12 cellular contexts compared by ENCODE assay signal in the genomic region with DNA sequence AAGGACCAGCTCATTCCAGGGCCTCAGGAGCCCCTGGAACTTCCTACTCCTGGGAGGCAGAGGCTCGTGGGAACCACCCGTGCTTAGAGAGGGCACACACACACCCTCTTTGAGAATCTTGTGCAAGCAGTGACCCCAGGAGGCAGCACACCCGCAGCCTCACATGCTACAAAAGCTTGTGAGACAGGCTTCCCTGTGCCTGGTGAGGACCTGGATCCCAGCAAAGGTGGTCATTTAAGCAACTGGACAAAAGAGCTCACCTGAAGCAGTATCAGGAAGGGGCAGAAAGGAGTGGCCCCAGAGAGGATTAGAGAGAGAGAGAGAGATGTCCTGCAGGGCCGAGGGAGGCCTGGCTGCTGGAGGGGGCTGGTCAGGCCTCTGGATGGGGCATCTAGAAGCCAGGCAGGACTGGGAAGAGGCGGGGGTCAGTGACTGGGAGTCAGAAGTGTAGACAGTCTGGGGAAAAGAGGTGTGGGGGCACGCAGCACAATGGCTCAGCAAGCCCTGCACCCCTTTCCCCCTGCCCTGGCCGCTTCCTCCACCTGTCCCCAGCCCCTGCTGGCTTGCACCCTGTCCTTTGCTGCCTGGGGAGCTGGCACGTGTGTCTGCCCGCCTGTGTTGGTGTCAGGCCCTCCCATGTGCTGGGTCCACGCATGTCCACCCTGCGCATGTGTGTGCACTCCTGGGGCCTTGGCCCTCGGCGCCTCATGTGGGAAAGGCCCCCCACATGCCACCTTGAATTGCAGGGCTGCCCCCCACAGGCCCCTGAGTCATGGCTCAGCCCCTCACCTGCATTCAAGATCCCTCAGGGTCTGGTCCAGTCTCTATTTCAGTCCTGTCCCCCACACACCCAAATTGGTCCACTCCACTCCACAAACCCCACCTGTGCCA. TPM values are rescaled to one million over a fixed set of nuclear protein-coding genes. Genes with fewer than 3 reads are reported as not detected.
DNase-seq lines count a peak whose midpoint lies in the region; ATAC-seq, FAIRE-seq and TF ChIP-seq lines count a peak whose summit lies in the region.
"Had no signal": no experiment of that assay in that cellular context is flagged by ENCODE, and none has a peak within 500 bp of the region (broad histone marks: within the 10 kb centered on the region; RNA-seq: fewer than 3 reads in every experiment).

No MANE protein-coding gene starts in this region.

- TF ChIP-seq CTCF in K562 (IDR thresholded peaks at IDR 0.05 in 2 of 3, conservative IDR thresholded peaks at IDR 0.05 in 1 of 3; ENCODE audit: insufficient read depth in 2 of 3, low read depth in 1 of 3, low read length in 3 of 3): no peak

- no peak overlapping the region for H3K4me2 ChIP-seq in K562 (ENCODE audit: insufficient read depth, low read length)

- peaks cover 19 to 50% (median 43%) of the 10 kb centered on the region in 3 donors for H3K4me1 Mint-ChIP-seq in naive B cell

- no TSS peak for BruUV-seq in K562 (replicated peaks; lab: Mats Ljungman, UMichigan)

- H3K4me3 ChIP-seq in K562: no peak overlapping the region
- no peak overlapping the region for H3K4me3 ChIP-seq in aorta (ENCODE audit: low read length in 2 of 2)
- H3K4me3 ChIP-seq: esophagus squamous epithelium had no signal

- H3K27me3 Mint-ChIP-seq in naive B cell: no peaks in the 10 kb centered on the region
- H3K27me3 Mint-ChIP-seq: CD4-positive, CD25-positive, alpha-beta regulatory T cell had no signal

- CTCF ChIA-PET in K562 (lab: Yijun Ruan, JAX; ENCODE audit: low intra/inter-chr PET ratio): no interaction called here

- no peaks in the 10 kb centered on the region for H3K79me2 ChIP-seq in K562 (ENCODE audit: control insufficient read depth, insufficient read depth, low read length)

- intact Hi-C loops in K562 (cut with micrococcal nuclease): no loop called here
- intact Hi-C loops in aorta (cut with DNase I): no loop called here

- FAIRE-seq in K562 (lab: Jason Lieb, UNC): no peak

- H3K36me3 ChIP-seq in K562 (ENCODE audit: control insufficient read depth, insufficient read depth, low read length): 0 out of 3 replicates have a peak, but pooled peaks cover 4% of the 10 kb centered on the region
- peaks cover 2 to 3% of the 10 kb centered on the region in 2 donors for H3K36me3 ChIP-seq in aorta (ENCODE audit: control insufficient read depth in 1 of 2, insufficient read depth in 2 of 2, low read length in 1 of 2)

- no peak for TF ChIP-seq POLR2A in K562 (conservative IDR thresholded peaks at IDR 0.05)

- peaks cover 4% of the 10 kb centered on the region for H3K9me1 ChIP-seq in K562 (ENCODE audit: control insufficient read depth, insufficient read depth, low read length)

- POLR2A ChIA-PET in K562 (lab: Yijun Ruan, JAX): interaction anchor here (1.6 kb wide), 1 partner anchor 9 kb away, joined by 3 read pairs; no protein-coding TSS in a partner anchor

- peaks cover 0 to 44% of the 10 kb centered on the region in 2 experiments; a peak in 1 of 5 replicates for H3K4me1 ChIP-seq in K562 (replicated peaks in 1 of 2; ENCODE audit: control insufficient read depth in 2 of 2, insufficient read depth in 2 of 2, low read length in 2 of 2)
- H3K4me1 ChIP-seq in aorta (ENCODE audit: control insufficient read depth in 1 of 2, insufficient read depth in 2 of 2, low read length in 2 of 2): no peaks in the 10 kb centered on the region

- H3K27ac Mint-ChIP-seq in naive B cell: peak overlapping the region in 5 of 6 donors; percentile 56 to 96 (median 78)

- no peak overlapping the region; a peak in 1 of 4 replicates for H3K9ac ChIP-seq in K562 (ENCODE audit: insufficient read depth in 1 of 2, low read depth in 2 of 2, low read length in 2 of 2)

- no peak for TF ChIP-seq EP300 in K562 (IDR thresholded peaks at IDR 0.05; ENCODE audit: low read length)

- TF ChIP-seq RAD21 in K562 (CRISPR knock-in tag; conservative IDR thresholded peaks at IDR 0.05 in 1 of 2, IDR thresholded peaks at IDR 0.05 in 1 of 2): no peak

- peak; percentile 1 to 15 for DNase-seq in stimulated activated CD4-positive, alpha-beta T cell treated with anti-CD3 and anti-CD28 coated beads, Interleukin-2, amount 100 ng/mL, for 24 hours
- no peak for DNase-seq in stimulated activated CD4-positive, alpha-beta T cell treated with anti-CD3 and anti-CD28 coated beads, Interleukin-12 subunit alpha, Interleukin-12 subunit beta, amount 100 ng/mL, for 4 hours
- no peak for DNase-seq in K562 (ENCODE audit: extremely low read depth in 1 of 4, low spot score in 3 of 4)
- DNase-seq in naive B cell: no peak
- DNase-seq in aorta: peak; percentile 37 to 51
- DNase-seq in NCI-H187 (lab: John Stamatoyannopoulos, UW): no peak
- DNase-seq: CD4-positive, CD25-positive, alpha-beta regulatory T cell; esophagus squamous epithelium; NCI-H748 treated with DMSO at 0.1 percent for 48 hours had no signal

- H3K9me3 ChIP-seq in K562 (replicated peaks; ENCODE audit: control insufficient read depth, insufficient read depth, low read depth, low read length): no peaks in the 10 kb centered on the region
- H3K9me3 ChIP-seq in aorta (ENCODE audit: control insufficient read depth, low read length): no peaks in the 10 kb centered on the region
- H3K9me3 ChIP-seq: esophagus squamous epithelium had no signal

- H3K36me3 Mint-ChIP-seq in naive B cell: peaks cover 0 to 8% of the 10 kb centered on the region in 2 donors

- in situ Hi-C loops in K562 (cut with MboI): no loop called here

- no peaks in the 10 kb centered on the region for H4K20me1 ChIP-seq in K562 (replicated peaks; ENCODE audit: control insufficient read depth, insufficient read depth, low read length)

- H3K27ac ChIP-seq in K562 (ENCODE audit: extremely low read depth, low read depth, low read length) (no peak overlapping the region), aorta (ENCODE audit: low read depth in 1 of 2, low read length in 2 of 2) (no peak overlapping the region)
- H3K27ac ChIP-seq: esophagus squamous epithelium had no signal

- peak overlapping the region in 2 of 8 donors; percentile 3 to 43 for H3K4me3 Mint-ChIP-seq in naive B cell
- H3K4me3 Mint-ChIP-seq: CD4-positive, CD25-positive, alpha-beta regulatory T cell had no signal

- ATAC-seq in K562: no peak
- ATAC-seq in naive B cell (ENCODE audit: low read depth in 2 of 2): no peak
- ATAC-seq in aorta (ENCODE audit: low FRiP score): no peak
- no peak for ATAC-seq in GM19324 (IDR thresholded peaks at IDR 0.05; ENCODE audit: low FRiP score, unreplicated experiment)
- no peak for ATAC-seq in GM18907 (IDR thresholded peaks at IDR 0.05; ENCODE audit: unreplicated experiment)

- 42% methylated on average over 12 of the region's 13 CpGs for WGBS in K562 (ENCODE audit: insufficient coverage, low coverage, missing lambda C conversion rate)
- 75 to 80% methylated on average over 13 of the region's 13 CpGs for WGBS in aorta, 2 donors

- peaks cover 0 to 4% (median 0%) of the 10 kb centered on the region in 7 donors for H3K9me3 Mint-ChIP-seq in naive B cell

- no peaks in the 10 kb centered on the region for H3K27me3 ChIP-seq in K562 (ENCODE audit: control insufficient read depth in 2 of 2, insufficient read depth in 2 of 2, low read length in 2 of 2)
- no peaks in the 10 kb centered on the region for H3K27me3 ChIP-seq in aorta (ENCODE audit: control insufficient read depth in 1 of 2, insufficient read depth in 2 of 2, low read length in 1 of 2)

- H2AFZ ChIP-seq in K562 (ENCODE audit: low read depth, low read length): no peak overlapping the region

TF ChIP-seq in K562, 482 proteins besides CTCF, POLR2A, EP300 and RAD21 (continues in another document):
- TF ChIP-seq ZSCAN32 (CRISPR knock-in tag; IDR thresholded peaks at IDR 0.05): no peak

RNA-seq across cellular contexts. Expression of gene TSPAN3, which starts 36.9 kb away (rescaled TPM):
- 90.2 and 103 TPM in 2 replicates for total RNA-seq in K562 (2011; cell fraction: chromatin; rRNA removed; ENCODE audit: low replicate concordance)
- 110 and 114 TPM in 2 replicates for total RNA-seq in K562 (2011; cell fraction: nucleolus; rRNA removed)
- 163 and 180 TPM in 2 replicates for total RNA-seq in K562 (2011; cell fraction: nucleoplasm; rRNA removed)
- 48.5 and 51.8 TPM in 2 replicates for total RNA-seq in K562 (2014; rRNA removed)
- total RNA-seq in K562 (2014; rRNA removed; fragmentation: Illumina TruSeq; extraction: Trizol): 71.1 and 79.7 TPM in 2 replicates
- 69.0 and 71.4 TPM in 2 replicates for total RNA-seq in K562 (2015; rRNA removed; fragmentation: Illumina TruSeq; extraction: Trizol)
- total RNA-seq in K562 (2021): 57.8 and 67.0 TPM in 2 replicates
- 116 and 144 TPM in 2 replicates for polyA plus RNA-seq in K562 (2011; rRNA removed)
- polyA plus RNA-seq in K562 (2011; cell fraction: cytosol; rRNA removed): 118 and 156 TPM in 2 replicates
- polyA plus RNA-seq in K562 (2011; cell fraction: nucleus; rRNA removed): 51.9 and 77.1 TPM in 2 replicates
- 61.0 and 74.1 TPM in 2 replicates for polyA plus RNA-seq in K562 (2012)
- 60.7 and 72.8 TPM in 2 replicates for polyA plus RNA-seq in K562 (2014; fragmentation: Illumina TruSeq; extraction: Trizol)
- 10 to 100 TPM; 14.3 to 21.2 TPM for polyA plus RNA-seq in K562 (2014; fragmentation: Nextera tagmentation; extraction: Ambion mirVana)
- 66.8 and 82.4 TPM in 2 replicates for polyA plus RNA-seq in K562 (2014; rRNA removed)
- polyA minus RNA-seq in K562 (2011; rRNA and poly(A)+ RNA removed): 132 and 154 TPM in 2 replicates
- polyA minus RNA-seq in K562 (2011; cell fraction: cytosol; rRNA and poly(A)+ RNA removed): 51.4 and 59.6 TPM in 2 replicates
- polyA minus RNA-seq in K562 (2011; cell fraction: nucleus; rRNA and poly(A)+ RNA removed): 12.3 and 25.8 TPM in 2 replicates
- 100 to 1,000 TPM; 418 to 685 (median 569) TPM for polyA plus RNA-seq in naive B cell (ENCODE audit: low read depth in 6 of 6)
- total RNA-seq in aorta: 100 to 1,000 TPM; 106 to 121 TPM
- 100 to 1,000 TPM; 107 to 123 TPM for polyA plus RNA-seq in aorta

RNA-seq across cellular contexts. Expression of gene PSTPIP1, which starts 39.0 kb away (rescaled TPM):
- not detected in 2 replicates for total RNA-seq in K562 (2011; cell fraction: chromatin; rRNA removed; ENCODE audit: low replicate concordance)
- total RNA-seq in K562 (2011; cell fraction: nucleolus; rRNA removed): not detected in 2 replicates
- not detected in 2 replicates for total RNA-seq in K562 (2011; cell fraction: nucleoplasm; rRNA removed)
- total RNA-seq in K562 (2014; rRNA removed) (not detected in 2 replicates), K562 (2014; rRNA removed; fragmentation: Illumina TruSeq; extraction: Trizol) (not detected in 2 replicates), K562 (2015; rRNA removed; fragmentation: Illumina TruSeq; extraction: Trizol) (not detected in 2 replicates), K562 (2021) (0.58 TPM in 1 of 2 replicates, not detected in the other), aorta (10 to 100 TPM; 14.1 to 42.9 TPM)
- polyA plus RNA-seq in K562 (2011; rRNA removed) (not detected in 2 replicates), K562 (2014; fragmentation: Illumina TruSeq; extraction: Trizol) (not detected in 2 replicates), K562 (2014; fragmentation: Nextera tagmentation; extraction: Ambion mirVana) (not detected), K562 (2014; rRNA removed) (not detected in 2 replicates), naive B cell (ENCODE audit: low read depth in 6 of 6) (10 to 100 TPM; 15.6 to 34.1 (median 24.1) TPM), aorta (10 to 100 TPM; 16.5 to 30.4 TPM)
- 0.12 TPM in 1 of 2 replicates, not detected in the other for polyA plus RNA-seq in K562 (2011; cell fraction: cytosol; rRNA removed)
- 0.11 and 0.15 TPM in 2 replicates for polyA plus RNA-seq in K562 (2011; cell fraction: nucleus; rRNA removed)
- polyA plus RNA-seq in K562 (2012): not detected in 2 replicates
- not detected in 2 replicates for polyA minus RNA-seq in K562 (2011; rRNA and poly(A)+ RNA removed)
- not detected in 2 replicates for polyA minus RNA-seq in K562 (2011; cell fraction: cytosol; rRNA and poly(A)+ RNA removed)
- not detected in 2 replicates for polyA minus RNA-seq in K562 (2011; cell fraction: nucleus; rRNA and poly(A)+ RNA removed)
- total RNA-seq: renal cortical epithelial cell had no signal

Comparison
In these comparisons a context has a peak if more than half of its experiments do, and no peak if none do; other contexts are left out.
1. DNase-seq: peak in stimulated activated CD4-positive, alpha-beta T cell treated with anti-CD3 and anti-CD28 coated beads, Interleukin-2, amount 100 ng/mL, for 24 hours (2 of 2) and aorta (2 of 2); none in stimulated activated CD4-positive, alpha-beta T cell treated with anti-CD3 and anti-CD28 coated beads, Interleukin-12 subunit alpha, Interleukin-12 subunit beta, amount 100 ng/mL, for 4 hours (single experiment), K562 (0 of 4), naive B cell (single experiment) and NCI-H187 (0 of 2).
2. RNA of gene PSTPIP1, which starts 39.0 kb away (polyA plus RNA-seq): 16.5 to 30.4 TPM in aorta and 15.6 to 34.1 TPM in naive B cell; 0.11 to 0.15 TPM in K562; every median in the first group is over 10 times any median in the second.